30 cellular contexts compared by ENCODE assay signal in genomic region chr7:75830978-75831377, GRCh38. TPM values are rescaled to one million over a fixed set of nuclear protein-coding genes. Genes with fewer than 3 reads are reported as not detected.
DNase-seq lines count a peak whose midpoint lies in the region; ATAC-seq, FAIRE-seq and TF ChIP-seq lines count a peak whose summit lies in the region.
"Had no signal": no experiment of that assay in that cellular context is flagged by ENCODE, and none has a peak within 500 bp of the region (broad histone marks: within the 10 kb centered on the region; RNA-seq: fewer than 3 reads in every experiment).

No MANE protein-coding gene starts in this region.

- H3K4me3 ChIP-seq in HepG2 (replicated peaks in 1 of 3; ENCODE audit: insufficient read depth in 1 of 3, low read depth in 2 of 3, low read length in 3 of 3), result no peak overlapping the region
- no peak overlapping the region for H3K4me3 ChIP-seq in right lobe of liver
- H3K4me3 ChIP-seq in K562, result no peak overlapping the region
- H3K4me3 ChIP-seq in small intestine (ENCODE audit: low read depth in 1 of 2, low read length in 2 of 2), result no peak overlapping the region
- H3K4me3 ChIP-seq: BLaER1, GM12878 had no signal

- peaks cover 0 to 4% of the 10 kb centered on the region in 2 experiments; a peak in 1 of 5 replicates for H3K27me3 ChIP-seq in HepG2 (ENCODE audit: control insufficient read depth in 1 of 2, insufficient read depth in 2 of 2, low read length in 2 of 2)
- no peaks in the 10 kb centered on the region for H3K27me3 ChIP-seq in right lobe of liver
- H3K27me3 ChIP-seq in K562 (ENCODE audit: control insufficient read depth in 2 of 2, insufficient read depth in 2 of 2, low read length in 2 of 2), result peaks cover 7 to 10% of the 10 kb centered on the region in 2 experiments; a peak in 4 of 5 replicates
- no peaks in the 10 kb centered on the region for H3K27me3 ChIP-seq in small intestine (ENCODE audit: control insufficient read depth in 2 of 2, insufficient read depth in 2 of 2, low read length in 2 of 2)
- H3K27me3 ChIP-seq: BE2C, BLaER1 had no signal

- TF ChIP-seq EP300 in HepG2 (IDR thresholded peaks at IDR 0.05; ENCODE audit: low read depth in 2 of 2, low read length in 2 of 2) (no peak), HepG2 (CRISPR knock-in tag; IDR thresholded peaks at IDR 0.05; ENCODE audit: borderline replicate concordance) (no peak), K562 (IDR thresholded peaks at IDR 0.05; ENCODE audit: low read length) (no peak)

- H3K9ac ChIP-seq in HepG2 (ENCODE audit: insufficient read depth, low read depth, low read length), result no peak overlapping the region
- no peak overlapping the region for H3K9ac ChIP-seq in K562 (ENCODE audit: insufficient read depth in 1 of 2, low read depth in 2 of 2, low read length in 2 of 2)
- H3K9ac ChIP-seq: BLaER1 had no signal

- H3K4me2 ChIP-seq in HepG2 (ENCODE audit: low read depth, low read length) (no peak overlapping the region), K562 (ENCODE audit: insufficient read depth, low read length) (no peak overlapping the region)

- no peaks in the 10 kb centered on the region for H3K9me1 ChIP-seq in K562 (ENCODE audit: control insufficient read depth, insufficient read depth, low read length)

- 63% methylated on average over 6 of the region's 6 CpGs for WGBS in HepG2 (ENCODE audit: low lambda C conversion rate)
- WGBS in right lobe of liver (ENCODE audit: insufficient coverage, low coverage, low lambda C conversion rate, missing lambda C conversion rate), result 84% methylated on average over 3 of the region's 6 CpGs
- 47% methylated on average over 6 of the region's 6 CpGs for WGBS in K562 (ENCODE audit: insufficient coverage, low coverage, missing lambda C conversion rate)
- WGBS in small intestine, 3 donors, result 92 to 96% (median 94%) methylated on average over 6 of the region's 6 CpGs

- H4K20me1 ChIP-seq in HepG2 (ENCODE audit: insufficient read depth, low read length), result no peaks in the 10 kb centered on the region
- peaks cover 3% of the 10 kb centered on the region; the same call in 1 of the 2 replicates for H4K20me1 ChIP-seq in K562 (replicated peaks; ENCODE audit: control insufficient read depth, insufficient read depth, low read length)
- H4K20me1 ChIP-seq: BLaER1 had no signal

- no peak for DNase-seq in HepG2 (ENCODE audit: low spot score)
- DNase-seq in right lobe of liver, result no peak
- DNase-seq in K562 (ENCODE audit: extremely low read depth in 1 of 4, low spot score in 3 of 4), result no peak
- DNase-seq in NCI-H2107 treated with DMSO at 0.1 percent for 48 hours (lab: John Stamatoyannopoulos, UW; ENCODE audit: unreplicated experiment), result no peak
- DNase-seq in small intestine, result no peak
- DNase-seq: 8988T; ACHN; BE2C; CD4-positive, alpha-beta T cell; CD8-positive, alpha-beta T cell; COR-L47; DMS 273 treated with DMSO at 0.1 percent for 48 hours; DMS153; DMS53; DMS79; DND-41; EL; GDM1 had no signal

- peaks cover 38% of the 10 kb centered on the region for H3K27me3 Mint-ChIP-seq in dendritic cell treated with granulocyte-macrophage colony-stimulating factor and Interleukin-4, amounts not matched to agents 40 ng/mL and 50 ng/mL, for 4 days
- H3K27me3 Mint-ChIP-seq: CD4-positive, alpha-beta T cell had no signal

- no peaks in the 10 kb centered on the region for H3K4me1 ChIP-seq in HepG2 (ENCODE audit: insufficient read depth, low read length)
- H3K4me1 ChIP-seq in right lobe of liver, result no peaks in the 10 kb centered on the region
- H3K4me1 ChIP-seq in K562 (replicated peaks in 1 of 2; ENCODE audit: control insufficient read depth in 2 of 2, insufficient read depth in 2 of 2, low read length in 2 of 2), result peaks cover 0 to 4% of the 10 kb centered on the region in 2 experiments; a peak in 2 of 5 replicates
- H3K4me1 ChIP-seq in small intestine (ENCODE audit: control insufficient read depth in 2 of 2, insufficient read depth in 1 of 2, low read depth in 1 of 2, low read length in 1 of 2), result no peaks in the 10 kb centered on the region
- H3K4me1 ChIP-seq: BE2C had no signal

- peak overlapping the region; percentile 42 for H3K27ac Mint-ChIP-seq in dendritic cell treated with granulocyte-macrophage colony-stimulating factor and Interleukin-4, amounts not matched to agents 40 ng/mL and 50 ng/mL, for 4 days
- H3K27ac Mint-ChIP-seq: CD4-positive, alpha-beta T cell; CD8-positive, alpha-beta T cell had no signal

- no peak overlapping the region for H3K27ac ChIP-seq in HepG2 (ENCODE audit: extremely low read length, insufficient read depth, low read length)
- no peak overlapping the region for H3K27ac ChIP-seq in right lobe of liver
- H3K27ac ChIP-seq in K562 (ENCODE audit: extremely low read depth, low read depth, low read length), result no peak overlapping the region
- H3K27ac ChIP-seq in small intestine (ENCODE audit: low read depth in 1 of 2, low read length in 1 of 2), result no peak overlapping the region
- H3K27ac ChIP-seq: BLaER1, C4-2B had no signal

- TF ChIP-seq RAD21 in HepG2 (CRISPR knock-in tag; IDR thresholded peaks at IDR 0.05), result no peak
- no peak for TF ChIP-seq RAD21 in K562 (CRISPR knock-in tag; conservative IDR thresholded peaks at IDR 0.05 in 1 of 2, IDR thresholded peaks at IDR 0.05 in 1 of 2)

- BruUV-seq in HepG2 (replicated peaks; lab: Mats Ljungman, UMichigan) (no TSS peak), K562 (replicated peaks; lab: Mats Ljungman, UMichigan) (no TSS peak)

- intact Hi-C loops in HepG2 (cut with micrococcal nuclease; ENCODE audit: unreplicated experiment) (no loop called here), right lobe of liver (cut with DNase I) (no loop called here), K562 (cut with micrococcal nuclease) (no loop called here)
- intact Hi-C loops in dendritic cell treated with granulocyte-macrophage colony-stimulating factor and Interleukin-4, amounts not matched to agents 40 ng/mL and 50 ng/mL, for 4 days (cut with micrococcal nuclease), result no loop called here

- H2AFZ ChIP-seq in HepG2 (ENCODE audit: low read length) (no peak overlapping the region), K562 (ENCODE audit: low read depth, low read length) (no peak overlapping the region)

- no peak for ATAC-seq in HepG2
- ATAC-seq in right lobe of liver, result no peak
- ATAC-seq in K562, result no peak
- ATAC-seq in HG03521 (IDR thresholded peaks at IDR 0.05; ENCODE audit: unreplicated experiment), result no peak
- ATAC-seq: CD8-positive, alpha-beta T cell; GM12878 had no signal

- POLR2A ChIA-PET in HepG2 (lab: Yijun Ruan, JAX) (no interaction called here), K562 (lab: Yijun Ruan, JAX) (interaction anchor here (0.7 to 1.0 kb wide), 2 partner anchors 11 to 13 kb away, joined by 3 to 4 read pairs; no protein-coding TSS in a partner anchor)

- H3K79me2 ChIP-seq in HepG2 (ENCODE audit: insufficient read depth, low read length), result no peaks in the 10 kb centered on the region
- no peaks in the 10 kb centered on the region for H3K79me2 ChIP-seq in K562 (ENCODE audit: control insufficient read depth, insufficient read depth, low read length)

- in situ Hi-C loops in HepG2 (cut with HindIII; ENCODE audit: extremely low pct_ligation_motif_present, low pct_unique_long_range_greater_than_20kb) (no loop called here), K562 (cut with MboI) (no loop called here)

- TF ChIP-seq POLR2A in HepG2 (IDR thresholded peaks at IDR 0.05; ENCODE audit: insufficient read depth in 1 of 2, low read depth in 2 of 2, low read length in 2 of 2) (no peak), right lobe of liver (IDR thresholded peaks at IDR 0.05) (no peak), K562 (conservative IDR thresholded peaks at IDR 0.05) (no peak)

- H3K36me3 ChIP-seq in HepG2 (replicated peaks in 1 of 2; ENCODE audit: control insufficient read depth in 1 of 2, insufficient read depth in 2 of 2, low read length in 2 of 2), result no peaks in the 10 kb centered on the region
- no peaks in the 10 kb centered on the region for H3K36me3 ChIP-seq in right lobe of liver
- no peaks in the 10 kb centered on the region for H3K36me3 ChIP-seq in K562 (ENCODE audit: control insufficient read depth, insufficient read depth, low read length)
- no peaks in the 10 kb centered on the region for H3K36me3 ChIP-seq in small intestine (ENCODE audit: control insufficient read depth in 2 of 2, insufficient read depth in 2 of 2, low read length in 2 of 2)
- H3K36me3 ChIP-seq: BE2C, BLaER1 had no signal

- H3K36me3 Mint-ChIP-seq in dendritic cell treated with granulocyte-macrophage colony-stimulating factor and Interleukin-4, amounts not matched to agents 40 ng/mL and 50 ng/mL, for 4 days (ENCODE audit: low read depth), result peaks cover 6% of the 10 kb centered on the region
- H3K36me3 Mint-ChIP-seq: CD8-positive, alpha-beta T cell had no signal

- H3K9me3 ChIP-seq in HepG2 (ENCODE audit: low read length) (no peaks in the 10 kb centered on the region), right lobe of liver (no peaks in the 10 kb centered on the region), K562 (replicated peaks; ENCODE audit: control insufficient read depth, insufficient read depth, low read depth, low read length) (no peaks in the 10 kb centered on the region), small intestine (ENCODE audit: control insufficient read depth, low read depth) (no peaks in the 10 kb centered on the region)
- H3K9me3 ChIP-seq: BE2C, BLaER1 had no signal

- CTCF ChIA-PET in HepG2 (lab: Yijun Ruan, JAX; ENCODE audit: low intra/inter-chr PET ratio, low total read pairs), result no interaction called here
- CTCF ChIA-PET in K562 (lab: Yijun Ruan, JAX; ENCODE audit: low intra/inter-chr PET ratio), result no interaction called here

- H3K4me3 Mint-ChIP-seq in dendritic cell treated with granulocyte-macrophage colony-stimulating factor and Interleukin-4, amounts not matched to agents 40 ng/mL and 50 ng/mL, for 4 days, result no peak overlapping the region
- H3K4me3 Mint-ChIP-seq: CD4-positive, alpha-beta T cell; CD8-positive, alpha-beta T cell had no signal

- FAIRE-seq in HepG2 (lab: Jason Lieb, UNC) (no peak), K562 (lab: Jason Lieb, UNC) (no peak), small intestine (lab: Jason Lieb, UNC) (no peak)
- FAIRE-seq: A204.1, GM12878, GM12892, GM18507 had no signal

- TF ChIP-seq CTCF in HepG2 (CRISPR knock-in tag; IDR thresholded peaks at IDR 0.05) (no peak), right lobe of liver (IDR thresholded peaks at IDR 0.05) (no peak), K562 (IDR thresholded peaks at IDR 0.05 in 2 of 3, conservative IDR thresholded peaks at IDR 0.05 in 1 of 3; ENCODE audit: insufficient read depth in 2 of 3, low read depth in 1 of 3, low read length in 3 of 3) (no peak)

- H3K9me3 Mint-ChIP-seq in dendritic cell treated with granulocyte-macrophage colony-stimulating factor and Interleukin-4, amounts not matched to agents 40 ng/mL and 50 ng/mL, for 4 days, result no peaks in the 10 kb centered on the region
- H3K9me3 Mint-ChIP-seq: CD4-positive, alpha-beta T cell; CD8-positive, alpha-beta T cell had no signal

- H3K4me1 Mint-ChIP-seq in dendritic cell treated with granulocyte-macrophage colony-stimulating factor and Interleukin-4, amounts not matched to agents 40 ng/mL and 50 ng/mL, for 4 days (ENCODE audit: low read depth), result peaks cover 64% of the 10 kb centered on the region

RNA-seq across cellular contexts. Expression of gene CCL24, which starts 17.4 kb away (rescaled TPM):
- not detected in 2 replicates for total RNA-seq in HepG2 (2016; rRNA removed; fragmentation: Illumina TruSeq; extraction: Trizol)
- not detected in 2 replicates for total RNA-seq in HepG2 (2016; cell fraction: cytosol; rRNA removed; fragmentation: Illumina TruSeq; extraction: Trizol; ENCODE audit: low read depth)
- not detected in 2 replicates for total RNA-seq in HepG2 (2016; cell fraction: insoluble cytoplasmic fraction; rRNA removed; fragmentation: Illumina TruSeq; extraction: Trizol)
- not detected in 2 replicates for total RNA-seq in HepG2 (2016; cell fraction: membrane; rRNA removed; fragmentation: Illumina TruSeq; extraction: Trizol)
- total RNA-seq in HepG2 (2016; cell fraction: nucleus; rRNA removed; fragmentation: Illumina TruSeq; extraction: Trizol), result not detected in 2 replicates
- not detected in 2 replicates for polyA plus RNA-seq in HepG2 (2011; rRNA removed)
- polyA plus RNA-seq in HepG2 (2011; cell fraction: cytosol; rRNA removed), result not detected in 2 replicates
- polyA plus RNA-seq in HepG2 (2011; cell fraction: nucleus; rRNA removed), result not detected in 2 replicates
- not detected in 2 replicates for polyA plus RNA-seq in HepG2 (2012)
- not detected in 2 replicates for polyA plus RNA-seq in HepG2 (2016; cell fraction: cytosol; fragmentation: Illumina TruSeq; extraction: Trizol; ENCODE audit: low read depth)
- not detected in 2 replicates for polyA plus RNA-seq in HepG2 (2016; cell fraction: insoluble cytoplasmic fraction; fragmentation: Illumina TruSeq; extraction: Trizol; ENCODE audit: low read depth)
- polyA plus RNA-seq in HepG2 (2016; cell fraction: membrane; fragmentation: Illumina TruSeq; extraction: Trizol; ENCODE audit: low read depth), result not detected in 2 replicates
- not detected in 2 replicates for polyA plus RNA-seq in HepG2 (2016; cell fraction: nucleus; fragmentation: Illumina TruSeq; extraction: Trizol; ENCODE audit: insufficient read depth, low read depth)
- polyA minus RNA-seq in HepG2 (2011; rRNA and poly(A)+ RNA removed; ENCODE audit: low replicate concordance), result 0.42 TPM in 1 of 2 replicates, not detected in the other
- polyA minus RNA-seq in HepG2 (2011; cell fraction: cytosol; rRNA and poly(A)+ RNA removed), result not detected in 2 replicates
- not detected in 2 replicates for polyA minus RNA-seq in HepG2 (2011; cell fraction: nucleus; rRNA and poly(A)+ RNA removed)
- total RNA-seq in right lobe of liver, result 1 to 10 TPM in 2 of 6 experiments, not detected in 4; 1.1 to 1.2 TPM
- 2.5 TPM in 1 of 2 replicates, not detected in the other for total RNA-seq in K562 (2011; cell fraction: chromatin; rRNA removed; ENCODE audit: low replicate concordance)
- total RNA-seq in K562 (2011; cell fraction: nucleolus; rRNA removed), result 2.9 and 3.2 TPM in 2 replicates
- total RNA-seq in K562 (2011; cell fraction: nucleoplasm; rRNA removed), result 2.6 TPM in 1 of 2 replicates, not detected in the other
- total RNA-seq in K562 (2014; rRNA removed), result 0.45 and 1.0 TPM in 2 replicates
- total RNA-seq in K562 (2014; rRNA removed; fragmentation: Illumina TruSeq; extraction: Trizol), result 0.38 and 0.58 TPM in 2 replicates
- 1.8 TPM in 2 replicates for total RNA-seq in K562 (2015; rRNA removed; fragmentation: Illumina TruSeq; extraction: Trizol)
- total RNA-seq in K562 (2021), result 0.45 and 0.80 TPM in 2 replicates
- polyA plus RNA-seq in K562 (2011; rRNA removed), result 1.1 and 3.6 TPM in 2 replicates
- polyA plus RNA-seq in K562 (2011; cell fraction: cytosol; rRNA removed), result 1.7 and 10.5 TPM in 2 replicates
- 2.2 TPM in 1 of 2 replicates, not detected in the other for polyA plus RNA-seq in K562 (2011; cell fraction: nucleus; rRNA removed)
- polyA plus RNA-seq in K562 (2012), result 0.92 and 1.1 TPM in 2 replicates
- polyA plus RNA-seq in K562 (2014; fragmentation: Illumina TruSeq; extraction: Trizol), result 1.0 TPM in 2 replicates
- polyA plus RNA-seq in K562 (2014; fragmentation: Nextera tagmentation; extraction: Ambion mirVana), result under 1 TPM in 1 of 2 experiments, not detected in 1; 0.85 TPM
- polyA plus RNA-seq in K562 (2014; rRNA removed), result 0.77 and 1.3 TPM in 2 replicates
- polyA minus RNA-seq in K562 (2011; rRNA and poly(A)+ RNA removed), result 0.42 and 2.8 TPM in 2 replicates
- polyA minus RNA-seq in K562 (2011; cell fraction: cytosol; rRNA and poly(A)+ RNA removed), result not detected in 2 replicates
- not detected in 2 replicates for polyA minus RNA-seq in K562 (2011; cell fraction: nucleus; rRNA and poly(A)+ RNA removed)
- 10 to 100 TPM in 2 of 3 donors, 1 to 10 TPM in 1; 2.9 to 76.7 (median 34.9) TPM for polyA plus RNA-seq in small intestine
- total RNA-seq: A673; CD4-positive, alpha-beta T cell; CD8-positive, alpha-beta T cell; Daoy; G401; GM12878 had no signal
- polyA plus RNA-seq: AG04450, GM12878 had no signal

RNA-seq across cellular contexts. Expression of gene RHBDD2, which starts 47.9 kb away (rescaled TPM):
- total RNA-seq in HepG2 (2016; rRNA removed; fragmentation: Illumina TruSeq; extraction: Trizol), result 14.9 and 23.1 TPM in 2 replicates
- total RNA-seq in HepG2 (2016; cell fraction: cytosol; rRNA removed; fragmentation: Illumina TruSeq; extraction: Trizol; ENCODE audit: low read depth), result 18.8 and 23.7 TPM in 2 replicates
- 9.2 and 24.2 TPM in 2 replicates for total RNA-seq in HepG2 (2016; cell fraction: insoluble cytoplasmic fraction; rRNA removed; fragmentation: Illumina TruSeq; extraction: Trizol)
- 29.8 and 37.0 TPM in 2 replicates for total RNA-seq in HepG2 (2016; cell fraction: membrane; rRNA removed; fragmentation: Illumina TruSeq; extraction: Trizol)
- total RNA-seq in HepG2 (2016; cell fraction: nucleus; rRNA removed; fragmentation: Illumina TruSeq; extraction: Trizol), result 16.7 and 24.5 TPM in 2 replicates
- 26.4 and 41.1 TPM in 2 replicates for polyA plus RNA-seq in HepG2 (2011; rRNA removed)
- polyA plus RNA-seq in HepG2 (2011; cell fraction: cytosol; rRNA removed), result 34.8 and 35.2 TPM in 2 replicates
- 33.3 and 35.1 TPM in 2 replicates for polyA plus RNA-seq in HepG2 (2011; cell fraction: nucleus; rRNA removed)
- 22.8 and 42.0 TPM in 2 replicates for polyA plus RNA-seq in HepG2 (2012)
- polyA plus RNA-seq in HepG2 (2016; cell fraction: cytosol; fragmentation: Illumina TruSeq; extraction: Trizol; ENCODE audit: low read depth), result 39.1 and 46.7 TPM in 2 replicates
- polyA plus RNA-seq in HepG2 (2016; cell fraction: insoluble cytoplasmic fraction; fragmentation: Illumina TruSeq; extraction: Trizol; ENCODE audit: low read depth), result 17.9 and 21.5 TPM in 2 replicates
- polyA plus RNA-seq in HepG2 (2016; cell fraction: membrane; fragmentation: Illumina TruSeq; extraction: Trizol; ENCODE audit: low read depth), result 52.8 and 61.8 TPM in 2 replicates
- 57.7 and 58.2 TPM in 2 replicates for polyA plus RNA-seq in HepG2 (2016; cell fraction: nucleus; fragmentation: Illumina TruSeq; extraction: Trizol; ENCODE audit: insufficient read depth, low read depth)
- 49.6 and 101 TPM in 2 replicates for polyA minus RNA-seq in HepG2 (2011; rRNA and poly(A)+ RNA removed; ENCODE audit: low replicate concordance)
- 17.8 and 22.2 TPM in 2 replicates for polyA minus RNA-seq in HepG2 (2011; cell fraction: cytosol; rRNA and poly(A)+ RNA removed)
- 12.7 and 13.4 TPM in 2 replicates for polyA minus RNA-seq in HepG2 (2011; cell fraction: nucleus; rRNA and poly(A)+ RNA removed)
- 10 to 100 TPM; 24.4 to 56.1 (median 31.7) TPM for total RNA-seq in right lobe of liver
- 22.0 and 61.8 TPM in 2 replicates for total RNA-seq in K562 (2011; cell fraction: chromatin; rRNA removed; ENCODE audit: low replicate concordance)
- 61.1 and 68.0 TPM in 2 replicates for total RNA-seq in K562 (2011; cell fraction: nucleolus; rRNA removed)
- total RNA-seq in K562 (2011; cell fraction: nucleoplasm; rRNA removed), result 53.5 and 72.0 TPM in 2 replicates
- 22.3 and 29.1 TPM in 2 replicates for total RNA-seq in K562 (2014; rRNA removed)
- total RNA-seq in K562 (2014; rRNA removed; fragmentation: Illumina TruSeq; extraction: Trizol), result 11.0 and 11.8 TPM in 2 replicates
- total RNA-seq in K562 (2015; rRNA removed; fragmentation: Illumina TruSeq; extraction: Trizol), result 14.5 and 14.9 TPM in 2 replicates
- total RNA-seq in K562 (2021), result 33.6 and 36.7 TPM in 2 replicates
- 17.9 and 33.4 TPM in 2 replicates for polyA plus RNA-seq in K562 (2011; rRNA removed)
- 31.3 and 72.7 TPM in 2 replicates for polyA plus RNA-seq in K562 (2011; cell fraction: cytosol; rRNA removed)
- 19.7 and 50.0 TPM in 2 replicates for polyA plus RNA-seq in K562 (2011; cell fraction: nucleus; rRNA removed)
- 37.9 and 107 TPM in 2 replicates for polyA plus RNA-seq in K562 (2012)
- polyA plus RNA-seq in K562 (2014; fragmentation: Illumina TruSeq; extraction: Trizol), result 23.8 and 45.5 TPM in 2 replicates
- 1 to 10 TPM; 3.3 to 5.4 TPM for polyA plus RNA-seq in K562 (2014; fragmentation: Nextera tagmentation; extraction: Ambion mirVana)
- 20.1 and 20.9 TPM in 2 replicates for polyA plus RNA-seq in K562 (2014; rRNA removed)
- 12.8 and 15.1 TPM in 2 replicates for polyA minus RNA-seq in K562 (2011; rRNA and poly(A)+ RNA removed)
- 20.8 and 31.7 TPM in 2 replicates for polyA minus RNA-seq in K562 (2011; cell fraction: cytosol; rRNA and poly(A)+ RNA removed)
- 10.0 and 15.5 TPM in 2 replicates for polyA minus RNA-seq in K562 (2011; cell fraction: nucleus; rRNA and poly(A)+ RNA removed)
- 10 to 100 TPM; 56.6 to 67.0 (median 59.4) TPM for polyA plus RNA-seq in small intestine

RNA-seq across cellular contexts. Expression of gene CCL26, which starts 59.0 kb away (rescaled TPM):
- total RNA-seq in HepG2 (2016; rRNA removed; fragmentation: Illumina TruSeq; extraction: Trizol) (not detected in 2 replicates), right lobe of liver (not detected), K562 (2014; rRNA removed) (3.0 and 9.1 TPM in 2 replicates), K562 (2014; rRNA removed; fragmentation: Illumina TruSeq; extraction: Trizol) (5.9 and 8.9 TPM in 2 replicates), K562 (2015; rRNA removed; fragmentation: Illumina TruSeq; extraction: Trizol) (8.2 and 9.1 TPM in 2 replicates), K562 (2021) (8.1 and 8.4 TPM in 2 replicates)
- not detected in 2 replicates for total RNA-seq in HepG2 (2016; cell fraction: cytosol; rRNA removed; fragmentation: Illumina TruSeq; extraction: Trizol; ENCODE audit: low read depth)
- 0.26 TPM in 1 of 2 replicates, not detected in the other for total RNA-seq in HepG2 (2016; cell fraction: insoluble cytoplasmic fraction; rRNA removed; fragmentation: Illumina TruSeq; extraction: Trizol)
- not detected in 2 replicates for total RNA-seq in HepG2 (2016; cell fraction: membrane; rRNA removed; fragmentation: Illumina TruSeq; extraction: Trizol)
- not detected in 2 replicates for total RNA-seq in HepG2 (2016; cell fraction: nucleus; rRNA removed; fragmentation: Illumina TruSeq; extraction: Trizol)
- polyA plus RNA-seq in HepG2 (2011; rRNA removed) (0.16 TPM in 2 replicates), K562 (2011; rRNA removed) (1.3 and 2.3 TPM in 2 replicates), K562 (2014; fragmentation: Illumina TruSeq; extraction: Trizol) (5.5 and 7.2 TPM in 2 replicates), K562 (2014; fragmentation: Nextera tagmentation; extraction: Ambion mirVana) (10 to 100 TPM; 21.8 to 26.8 TPM), K562 (2014; rRNA removed) (4.9 and 7.1 TPM in 2 replicates), small intestine (1 to 10 TPM in 1 of 3 donors, not detected in 2; 3.7 TPM)
- not detected in 2 replicates for polyA plus RNA-seq in HepG2 (2011; cell fraction: cytosol; rRNA removed)
- polyA plus RNA-seq in HepG2 (2011; cell fraction: nucleus; rRNA removed), result not detected in 2 replicates
- not detected in 2 replicates for polyA plus RNA-seq in HepG2 (2012)
- not detected in 2 replicates for polyA plus RNA-seq in HepG2 (2016; cell fraction: cytosol; fragmentation: Illumina TruSeq; extraction: Trizol; ENCODE audit: low read depth)
- polyA plus RNA-seq in HepG2 (2016; cell fraction: insoluble cytoplasmic fraction; fragmentation: Illumina TruSeq; extraction: Trizol; ENCODE audit: low read depth), result not detected in 2 replicates
- not detected in 2 replicates for polyA plus RNA-seq in HepG2 (2016; cell fraction: membrane; fragmentation: Illumina TruSeq; extraction: Trizol; ENCODE audit: low read depth)
- not detected in 2 replicates for polyA plus RNA-seq in HepG2 (2016; cell fraction: nucleus; fragmentation: Illumina TruSeq; extraction: Trizol; ENCODE audit: insufficient read depth, low read depth)
- 2.8 TPM in 1 of 2 replicates, not detected in the other for polyA minus RNA-seq in HepG2 (2011; rRNA and poly(A)+ RNA removed; ENCODE audit: low replicate concordance)
- polyA minus RNA-seq in HepG2 (2011; cell fraction: cytosol; rRNA and poly(A)+ RNA removed), result not detected in 2 replicates
- not detected in 2 replicates for polyA minus RNA-seq in HepG2 (2011; cell fraction: nucleus; rRNA and poly(A)+ RNA removed)
- 1.6 TPM in 1 of 2 replicates, not detected in the other for total RNA-seq in K562 (2011; cell fraction: chromatin; rRNA removed; ENCODE audit: low replicate concordance)
- 1.3 and 3.2 TPM in 2 replicates for total RNA-seq in K562 (2011; cell fraction: nucleolus; rRNA removed)
- total RNA-seq in K562 (2011; cell fraction: nucleoplasm; rRNA removed), result 3.0 TPM in 1 of 2 replicates, not detected in the other
- polyA plus RNA-seq in K562 (2011; cell fraction: cytosol; rRNA removed), result 0.91 and 3.8 TPM in 2 replicates
- 1.4 TPM in 1 of 2 replicates, not detected in the other for polyA plus RNA-seq in K562 (2011; cell fraction: nucleus; rRNA removed)
- polyA plus RNA-seq in K562 (2012), result 1.5 and 7.1 TPM in 2 replicates
- polyA minus RNA-seq in K562 (2011; rRNA and poly(A)+ RNA removed), result 1.8 TPM in 1 of 2 replicates, not detected in the other
- polyA minus RNA-seq in K562 (2011; cell fraction: cytosol; rRNA and poly(A)+ RNA removed), result not detected in 2 replicates
- not detected in 2 replicates for polyA minus RNA-seq in K562 (2011; cell fraction: nucleus; rRNA and poly(A)+ RNA removed)
- total RNA-seq: CD4-positive, alpha-beta T cell; CD8-positive, alpha-beta T cell; Daoy; G401; GM12878 had no signal
- polyA plus RNA-seq: AG04450, GM12878 had no signal

Comparison
In these comparisons a context has a peak if more than half of its experiments do, and no peak if none do; other contexts are left out.
1. Of the 241 proteins assayed by ChIP-seq in both HepG2 and K562: peak only in HepG2: none; only in K562: ADNP, CHD4, HDAC2, KDM1A and ZNF121; in both: none; in neither: 236.